In the genomic region with DNA sequence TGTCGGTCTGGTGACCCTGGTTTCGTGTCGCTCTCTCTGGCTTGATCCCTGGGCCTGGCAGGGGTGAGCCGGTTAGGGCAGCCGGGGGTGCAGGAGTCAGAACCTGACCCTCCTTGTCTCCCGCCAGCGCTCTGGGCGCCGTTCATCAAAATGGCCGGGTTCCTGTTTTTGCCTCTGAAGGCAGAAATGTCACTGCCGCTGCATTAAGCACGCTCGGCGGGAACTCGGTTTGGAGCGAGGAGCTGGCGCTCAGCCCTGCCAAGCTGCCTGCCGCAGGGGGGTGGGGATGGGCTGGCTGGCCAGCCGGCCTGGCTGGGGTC, we compare ENCODE assay signal across 8 cellular contexts.
DNase-seq lines count a peak whose midpoint lies in the region; ATAC-seq, FAIRE-seq and TF ChIP-seq lines count a peak whose summit lies in the region.

No MANE protein-coding gene starts in this region.

- H3K27me3 Mint-ChIP-seq in activated T-cell treated with anti-CD3 and anti-CD28 coated beads, Interleukin-2, amount 50 U/mL, for 4 hours (ENCODE audit: low read depth) = peaks cover 7% of the 10 kb centered on the region
- peaks cover 4% of the 10 kb centered on the region for H3K27me3 Mint-ChIP-seq in activated naive CD8-positive, alpha-beta T cell treated with anti-CD3 and anti-CD28 coated beads, Interleukin-2, amount 50 U/mL, for 24 hours

- H3K27ac ChIP-seq in kidney (ENCODE audit: low read depth in 2 of 2, low read length in 2 of 2) (peak overlapping the region in 1 of 2 donors; percentile 23), tibial nerve (peak overlapping the region; percentile 43 to 89 (median 78))

- H3K4me3 Mint-ChIP-seq in activated T-cell treated with anti-CD3 and anti-CD28 coated beads, Interleukin-2, amount 50 U/mL, for 4 hours = peak overlapping the region; percentile 69
- H3K4me3 Mint-ChIP-seq in activated naive CD8-positive, alpha-beta T cell treated with anti-CD3 and anti-CD28 coated beads, Interleukin-2, amount 50 U/mL, for 24 hours = peak overlapping the region; percentile 46

- H3K4me1 ChIP-seq in kidney (ENCODE audit: control insufficient read depth in 1 of 2, insufficient read depth in 1 of 2, low read depth in 1 of 2, low read length in 2 of 2) (peaks cover 9 to 19% of the 10 kb centered on the region in 2 donors), tibial nerve (peaks cover 0 to 44% (median 36%) of the 10 kb centered on the region in 4 donors)

- no peak overlapping the region for H3K27ac Mint-ChIP-seq in activated naive CD8-positive, alpha-beta T cell treated with anti-CD3 and anti-CD28 coated beads, Interleukin-2, amount 50 U/mL, for 24 hours

- DNase-seq in activated T-cell treated with anti-CD3 and anti-CD28 coated beads, Interleukin-2, amount 50 U/mL, for 4 hours = no peak
- DNase-seq in activated T-cell treated with anti-CD3 and anti-CD28 coated beads, Interleukin-2, amount 50 U/mL, for 48 hours = no peak
- no peak for DNase-seq in activated naive CD8-positive, alpha-beta T cell treated with anti-CD3 and anti-CD28 coated beads, Interleukin-2, amount 50 U/mL, for 24 hours
- DNase-seq in kidney (no peak), tibial nerve (ENCODE audit: low spot score in 2 of 2) (no peak), NCI-H2029 treated with DMSO at 0.1 percent for 48 hours (lab: John Stamatoyannopoulos, UW) (no peak)

- peaks cover 0 to 5% of the 10 kb centered on the region in 2 donors for H3K27me3 ChIP-seq in tibial nerve

- WGBS in tibial nerve, 2 donors = 43% methylated on average over 15 of the region's 19 CpGs; no CpG with 5 or more reads in 1 of the 2 donors

- no peak for TF ChIP-seq EP300 in tibial nerve (IDR thresholded peaks at IDR 0.05)

- H3K4me1 Mint-ChIP-seq in activated T-cell treated with anti-CD3 and anti-CD28 coated beads, Interleukin-2, amount 50 U/mL, for 4 hours (ENCODE audit: low read depth) = peaks cover 25% of the 10 kb centered on the region
- H3K4me1 Mint-ChIP-seq in activated naive CD8-positive, alpha-beta T cell treated with anti-CD3 and anti-CD28 coated beads, Interleukin-2, amount 50 U/mL, for 24 hours = peaks cover 18% of the 10 kb centered on the region

- no peak for ATAC-seq in activated T-cell treated with anti-CD3 and anti-CD28 coated beads, Interleukin-2, amount 50 U/mL, for 4 hours
- ATAC-seq in activated naive CD8-positive, alpha-beta T cell treated with anti-CD3 and anti-CD28 coated beads, Interleukin-2, amount 50 U/mL, for 24 hours = no peak
- no peak for ATAC-seq in HG02798 (IDR thresholded peaks at IDR 0.05; ENCODE audit: poor library complexity, unreplicated experiment)
- ATAC-seq in GM21737 (IDR thresholded peaks at IDR 0.05; ENCODE audit: unreplicated experiment) = no peak

- no peak for FAIRE-seq in kidney (lab: Jason Lieb, UNC)

- no peak for TF ChIP-seq POLR2A in tibial nerve (IDR thresholded peaks at IDR 0.05)

- TF ChIP-seq CTCF in kidney (IDR thresholded peaks at IDR 0.05; ENCODE audit: borderline replicate concordance, extremely low read depth, insufficient read depth) = no peak
- TF ChIP-seq CTCF in tibial nerve (IDR thresholded peaks at IDR 0.05) = no peak

- H3K9ac ChIP-seq in kidney (ENCODE audit: low read length in 2 of 2) = peak overlapping the region; percentile 17 to 37

- no peaks in the 10 kb centered on the region for H3K9me3 Mint-ChIP-seq in activated T-cell treated with anti-CD3 and anti-CD28 coated beads, Interleukin-2, amount 50 U/mL, for 4 hours
- no peaks in the 10 kb centered on the region for H3K9me3 Mint-ChIP-seq in activated naive CD8-positive, alpha-beta T cell treated with anti-CD3 and anti-CD28 coated beads, Interleukin-2, amount 50 U/mL, for 24 hours

- H3K9me3 ChIP-seq in kidney (ENCODE audit: control insufficient read depth in 1 of 2, low read length in 2 of 2) = no peaks in the 10 kb centered on the region
- no peaks in the 10 kb centered on the region for H3K9me3 ChIP-seq in tibial nerve

- intact Hi-C loops in kidney (cut with DNase I) = no loop called here

- H3K36me3 Mint-ChIP-seq in activated T-cell treated with anti-CD3 and anti-CD28 coated beads, Interleukin-2, amount 50 U/mL, for 4 hours (ENCODE audit: insufficient read depth) = no peaks in the 10 kb centered on the region
- no peaks in the 10 kb centered on the region for H3K36me3 Mint-ChIP-seq in activated naive CD8-positive, alpha-beta T cell treated with anti-CD3 and anti-CD28 coated beads, Interleukin-2, amount 50 U/mL, for 24 hours (ENCODE audit: low read depth)

- H3K4me3 ChIP-seq in kidney (ENCODE audit: low read length in 2 of 2) (peak overlapping the region; percentile 44 to 50), tibial nerve (peak overlapping the region in 3 of 4 donors; percentile 56 to 74 (median 61))

- H3K36me3 ChIP-seq in kidney (ENCODE audit: control insufficient read depth in 1 of 2, insufficient read depth in 2 of 2, low read length in 2 of 2) = no peaks in the 10 kb centered on the region
- H3K36me3 ChIP-seq in tibial nerve = no peaks in the 10 kb centered on the region
